Comparison of ENCODE assay signal across 17 cellular contexts in genomic region chr5:17283121-17283415, GRCh38.
"Had no signal": no experiment of that assay in that cellular context is flagged by ENCODE, and none has a peak within 500 bp of the region (broad histone marks: within the 10 kb centered on the region; RNA-seq: fewer than 3 reads in every experiment).

No MANE protein-coding gene starts in this region.

- DNase-seq: activated CD4-positive, alpha-beta T cell treated with anti-CD3 and anti-CD28 coated beads, Interleukin-2, amount 50 U/mL, for 4 hours; activated CD4-positive, CD25-positive, alpha-beta regulatory T cell treated with anti-CD3 and anti-CD28 coated beads, Interleukin-2, amount 50 U/mL, for 72 hours; activated effector memory CD4-positive, alpha-beta T cell treated with anti-CD3 and anti-CD28 coated beads, Interleukin-2, amount 50 U/mL, for 16 hours; activated T-cell treated with anti-CD3 and anti-CD28 coated beads, Interleukin-2, amount 50 U/mL, for 24 hours; brain microvascular endothelial cell; endodermal cell; erythroblast; immature natural killer cell; left cardiac atrium; lower lobe of right lung; naive thymus-derived CD8-positive, alpha-beta T cell; small intestine; upper lobe of left lung had no signal

- H3K4me1 ChIP-seq: lower lobe of right lung, right atrium auricular region, upper lobe of left lung had no signal

- H3K27ac Mint-ChIP-seq: activated naive CD4-positive, alpha-beta T cell treated with anti-CD3 and anti-CD28 coated beads, Interleukin-2, amount 50 U/mL, for 72 hours; activated T-cell treated with anti-CD3 and anti-CD28 coated beads, Interleukin-2, amount 50 U/mL, for 24 hours; endodermal cell; stimulated activated effector memory CD8-positive, alpha-beta T cell treated with anti-CD3 and anti-CD28 coated beads, Interleukin-12 subunit alpha, Interleukin-12 subunit beta, amount 100 ng/mL, for 72 hours; T-helper 2 cell treated with Interferon-gamma antibody and Interleukin-4, amounts not matched to agents 5 μg/mL and 100 μg/mL, for 36 hours had no signal

- H3K27me3 ChIP-seq: brain microvascular endothelial cell, right atrium auricular region, upper lobe of left lung had no signal

- H3K36me3 Mint-ChIP-seq: naive thymus-derived CD8-positive, alpha-beta T cell; stimulated activated effector memory CD8-positive, alpha-beta T cell treated with anti-CD3 and anti-CD28 coated beads, Interleukin-12 subunit alpha, Interleukin-12 subunit beta, amount 100 ng/mL, for 72 hours had no signal

- H3K4me3 Mint-ChIP-seq: activated T-cell treated with anti-CD3 and anti-CD28 coated beads, Interleukin-2, amount 50 U/mL, for 24 hours; endodermal cell; immature natural killer cell; stimulated activated effector memory CD8-positive, alpha-beta T cell treated with anti-CD3 and anti-CD28 coated beads, Interleukin-12 subunit alpha, Interleukin-12 subunit beta, amount 100 ng/mL, for 72 hours; T-helper 2 cell treated with Interferon-gamma antibody and Interleukin-4, amounts not matched to agents 5 μg/mL and 100 μg/mL, for 36 hours had no signal

- H3K9me3 ChIP-seq: lower lobe of right lung, right atrium auricular region, upper lobe of left lung had no signal

- ATAC-seq: left cardiac atrium, lower lobe of right lung had no signal

- H3K4me3 ChIP-seq: lower lobe of right lung, right atrium auricular region, upper lobe of left lung had no signal

- H3K27me3 Mint-ChIP-seq: activated T-cell treated with anti-CD3 and anti-CD28 coated beads, Interleukin-2, amount 50 U/mL, for 24 hours had no signal

- H3K27ac ChIP-seq: brain microvascular endothelial cell, lower lobe of right lung, right atrium auricular region had no signal

- H3K36me3 ChIP-seq: lower lobe of right lung, right atrium auricular region, upper lobe of left lung had no signal

- H3K4me1 Mint-ChIP-seq: endodermal cell; stimulated activated effector memory CD8-positive, alpha-beta T cell treated with anti-CD3 and anti-CD28 coated beads, Interleukin-12 subunit alpha, Interleukin-12 subunit beta, amount 100 ng/mL, for 72 hours had no signal
